In the genomic region with DNA sequence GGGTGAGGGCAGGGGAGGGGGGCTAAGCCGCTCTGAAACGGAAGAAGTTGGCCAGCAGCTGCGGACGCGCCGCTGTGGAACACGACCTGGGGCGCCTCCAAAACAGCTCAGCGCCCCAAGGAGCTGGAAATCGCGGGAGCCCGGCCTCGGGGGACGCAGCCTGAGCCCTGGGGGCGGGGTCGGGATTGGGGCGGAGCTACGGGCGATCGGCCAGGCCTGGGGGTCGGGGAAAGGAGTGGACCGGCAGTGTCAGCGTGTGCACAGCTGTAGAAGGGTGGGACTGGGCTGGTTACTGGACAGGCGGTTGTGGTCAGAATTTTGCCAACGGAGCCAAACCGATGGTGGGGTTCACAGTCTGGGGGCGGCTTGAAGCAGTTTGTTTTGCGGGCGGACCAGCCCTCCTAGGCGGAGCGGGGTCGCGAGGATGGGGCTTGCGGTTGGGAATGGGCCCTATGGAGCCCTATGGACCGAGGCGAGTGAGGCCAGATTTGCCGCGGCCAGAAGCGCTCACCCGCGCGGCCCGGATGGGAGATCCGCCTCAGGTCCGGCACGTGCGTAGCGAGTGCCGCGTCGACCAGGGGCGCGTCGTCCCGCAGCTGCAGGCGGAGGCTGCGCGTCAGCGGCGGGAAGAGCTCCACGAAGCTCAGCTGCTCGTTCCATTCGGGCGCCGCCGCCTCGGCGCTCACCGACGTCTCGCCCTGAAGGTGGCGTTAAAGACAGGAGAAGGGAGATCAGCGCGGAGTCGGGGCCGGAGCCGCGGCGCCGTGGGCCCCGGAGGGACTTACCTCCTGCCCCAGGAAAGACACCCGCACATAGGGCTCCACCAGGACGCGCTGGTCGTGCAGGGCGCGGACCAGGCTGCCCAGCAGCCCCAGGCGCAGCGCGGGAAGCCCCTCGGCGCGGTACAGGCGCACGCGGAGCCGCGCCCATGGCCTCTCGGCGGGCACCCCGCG, we compare ENCODE assay signal across 8 cellular contexts. TPM values are rescaled to one million over a fixed set of nuclear protein-coding genes. Genes with fewer than 3 reads are reported as not detected.
DNase-seq lines count a peak whose midpoint lies in the region; ATAC-seq and TF ChIP-seq lines count a peak whose summit lies in the region.

No MANE protein-coding gene starts in this region.

- peaks cover 2% of the 10 kb centered on the region for H3K4me1 Mint-ChIP-seq in activated naive CD8-positive, alpha-beta T cell (ENCODE audit: low read depth)
- peaks cover 1% of the 10 kb centered on the region for H3K4me1 Mint-ChIP-seq in progenitor cell of endocrine pancreas (ENCODE audit: low read depth)

- DNase-seq in DMS 273 treated with DMSO at 0.1 percent for 48 hours (lab: John Stamatoyannopoulos, UW) (peak; percentile 20), HuH-7 (ENCODE audit: low spot score) (peak; percentile 88), heart right ventricle (peak; percentile 66 to 80), progenitor cell of endocrine pancreas (ENCODE audit: low spot score, unreplicated experiment) (peak; percentile 50), upper lobe of left lung (peak; percentile 76 to 96), Karpas-422 (no peak)

- no peaks in the 10 kb centered on the region for H3F3A ChIP-seq in SU-DHL-6 (ENCODE audit: insufficient read depth)

- H3K4me1 ChIP-seq in heart right ventricle (peaks cover 0 to 18% (median 17%) of the 10 kb centered on the region in 9 donors), upper lobe of left lung (peaks cover 13 to 21% (median 20%) of the 10 kb centered on the region in 4 donors), Karpas-422 (ENCODE audit: low read length) (peaks cover 12% of the 10 kb centered on the region)

- peak overlapping the region; percentile 10 for H3K4me2 ChIP-seq in SU-DHL-6 (ENCODE audit: low read depth, low read length, poor library complexity, severe bottlenecking)
- H3K4me2 ChIP-seq in Karpas-422 (ENCODE audit: low read depth, low read length, poor library complexity, severe bottlenecking), result no peak overlapping the region

- H3K36me3 Mint-ChIP-seq in activated naive CD8-positive, alpha-beta T cell, result no peaks in the 10 kb centered on the region
- no peaks in the 10 kb centered on the region for H3K36me3 Mint-ChIP-seq in progenitor cell of endocrine pancreas (ENCODE audit: insufficient read depth)

- no peaks in the 10 kb centered on the region for H3K27me3 ChIP-seq in SU-DHL-6 (ENCODE audit: low read length)
- H3K27me3 ChIP-seq in heart right ventricle, result peaks cover 0 to 35% (median 21%) of the 10 kb centered on the region in 7 donors
- H3K27me3 ChIP-seq in upper lobe of left lung, result peaks cover 0 to 10% (median 3%) of the 10 kb centered on the region in 4 donors
- no peaks in the 10 kb centered on the region for H3K27me3 ChIP-seq in Karpas-422 (ENCODE audit: low read length)

- TF ChIP-seq CTCF in SU-DHL-6 (IDR thresholded peaks at IDR 0.05; ENCODE audit: insufficient read depth, low read length, poor library complexity, severe bottlenecking) (no peak), heart right ventricle (IDR thresholded peaks at IDR 0.05) (peak in 8 of 9 donors; percentile 36 to 80 (median 56)), progenitor cell of endocrine pancreas (IDR thresholded peaks at IDR 0.05; ENCODE audit: unreplicated experiment) (peak; percentile 37), upper lobe of left lung (IDR thresholded peaks at IDR 0.05) (peak; percentile 18 to 78 (median 42))

- TF ChIP-seq POLR2A in upper lobe of left lung (IDR thresholded peaks at IDR 0.05), result no peak

- no peaks in the 10 kb centered on the region for H3K9me3 Mint-ChIP-seq in activated naive CD8-positive, alpha-beta T cell (ENCODE audit: low read depth)
- H3K9me3 Mint-ChIP-seq in progenitor cell of endocrine pancreas (ENCODE audit: low read depth), result no peaks in the 10 kb centered on the region

- H2AFZ ChIP-seq in SU-DHL-6 (ENCODE audit: low read depth, low read length, severe bottlenecking) (no peak overlapping the region), Karpas-422 (ENCODE audit: low read length) (no peak overlapping the region)

- H4K20me1 ChIP-seq in SU-DHL-6 (ENCODE audit: low read depth, low read length), result no peaks in the 10 kb centered on the region
- H4K20me1 ChIP-seq in Karpas-422 (ENCODE audit: insufficient read depth, low read depth, low read length), result no peaks in the 10 kb centered on the region

- H3K36me3 ChIP-seq in SU-DHL-6 (ENCODE audit: low read length) (no peaks in the 10 kb centered on the region), heart right ventricle (no peaks in the 10 kb centered on the region), upper lobe of left lung (no peaks in the 10 kb centered on the region), Karpas-422 (ENCODE audit: insufficient read depth, low read length) (no peaks in the 10 kb centered on the region)

- H3K9me3 ChIP-seq in SU-DHL-6 (ENCODE audit: insufficient read depth, low read length) (no peaks in the 10 kb centered on the region), heart right ventricle (no peaks in the 10 kb centered on the region), upper lobe of left lung (no peaks in the 10 kb centered on the region), Karpas-422 (ENCODE audit: low read length) (no peaks in the 10 kb centered on the region)

- H3K27me3 Mint-ChIP-seq in activated naive CD8-positive, alpha-beta T cell, result peaks cover 5% of the 10 kb centered on the region
- H3K27me3 Mint-ChIP-seq in progenitor cell of endocrine pancreas, result peaks cover 84% of the 10 kb centered on the region

- no peak overlapping the region for H3K9ac ChIP-seq in SU-DHL-6 (ENCODE audit: low read length)
- no peak overlapping the region for H3K9ac ChIP-seq in Karpas-422 (ENCODE audit: low read length)

- intact Hi-C loops in heart right ventricle (cut with DNase I), result loop anchor here in 1 of 10 donors (10.0 kb wide), 1 partner anchor 284 kb away; no protein-coding TSS in a partner anchor

- H3K4me3 ChIP-seq in SU-DHL-6 (ENCODE audit: insufficient read depth, low read length, poor library complexity, severe bottlenecking), result no peak overlapping the region
- H3K4me3 ChIP-seq in heart right ventricle, result peak overlapping the region; percentile 32 to 58 (median 50)
- H3K4me3 ChIP-seq in upper lobe of left lung, result peak overlapping the region; percentile 30 to 54 (median 44)
- H3K4me3 ChIP-seq in Karpas-422 (ENCODE audit: low read length), result no peak overlapping the region

- no peak overlapping the region for H3K27ac ChIP-seq in SU-DHL-6 (ENCODE audit: low read depth, low read length)
- no peak overlapping the region for H3K27ac ChIP-seq in heart right ventricle
- H3K27ac ChIP-seq in upper lobe of left lung, result peak overlapping the region in 1 of 4 donors; percentile 49
- no peak overlapping the region for H3K27ac ChIP-seq in Karpas-422 (ENCODE audit: low read length)

- H3K9me2 ChIP-seq in SU-DHL-6 (replicated peaks; ENCODE audit: insufficient read depth, low read length) (no peaks in the 10 kb centered on the region), Karpas-422 (replicated peaks; ENCODE audit: insufficient read depth, low read length) (no peaks in the 10 kb centered on the region)

- WGBS in heart right ventricle, 2 donors, result 0 to 1% methylated on average over 98 to 102 of the region's 102 CpGs
- WGBS in upper lobe of left lung, 2 donors, result 1% methylated on average over 37 to 44 of the region's 102 CpGs

- H3K4me3 Mint-ChIP-seq in activated naive CD8-positive, alpha-beta T cell, result peak overlapping the region; percentile 80
- H3K4me3 Mint-ChIP-seq in progenitor cell of endocrine pancreas (ENCODE audit: low read depth), result peak overlapping the region; percentile 63

- ATAC-seq in heart right ventricle (peak; percentile 77 to 90 (median 88)), upper lobe of left lung (ENCODE audit: low FRiP score in 2 of 2) (peak; percentile 68 to 88)

- no peak overlapping the region for H3K27ac Mint-ChIP-seq in activated naive CD8-positive, alpha-beta T cell
- H3K27ac Mint-ChIP-seq in progenitor cell of endocrine pancreas, result peak overlapping the region; percentile 52

- H3K79me2 ChIP-seq in SU-DHL-6 (ENCODE audit: insufficient read depth, low read length) (no peaks in the 10 kb centered on the region), Karpas-422 (ENCODE audit: low read length) (no peaks in the 10 kb centered on the region)

- no peak for TF ChIP-seq EP300 in upper lobe of left lung (IDR thresholded peaks at IDR 0.05)

RNA-seq across cellular contexts. Expression of a gene that starts 14.3 kb away (rescaled TPM):
- 10 to 100 TPM in 1 of 10 donors, 1 to 10 TPM in 9; 2.7 to 11.7 (median 4.1) TPM for total RNA-seq in heart right ventricle
- polyA plus RNA-seq in heart right ventricle, result 1 to 10 TPM; 4.4 to 8.7 TPM
- 1.1 and 2.5 TPM in 2 replicates for total RNA-seq in progenitor cell of endocrine pancreas
- total RNA-seq in upper lobe of left lung, result 10 to 100 TPM in 2 of 6 donors, 1 to 10 TPM in 4; 2.7 to 48.2 (median 4.8) TPM
- 6.4 and 11.1 TPM in 2 replicates for total RNA-seq in Karpas-422 (2014; rRNA removed; shearing (Covaris generic); ENCODE audit: low replicate concordance)

RNA-seq across cellular contexts. Expression of a gene that starts 59.4 kb away (rescaled TPM):
- 100 to 1,000 TPM in 6 of 10 donors, 10 to 100 TPM in 4; 40.9 to 143 (median 102) TPM for total RNA-seq in heart right ventricle
- polyA plus RNA-seq in heart right ventricle, result 100 to 1,000 TPM; 101 to 129 TPM
- total RNA-seq in progenitor cell of endocrine pancreas, result 286 and 290 TPM in 2 replicates
- 100 to 1,000 TPM; 115 to 223 (median 179) TPM for total RNA-seq in upper lobe of left lung
- total RNA-seq in Karpas-422 (2014; rRNA removed; shearing (Covaris generic); ENCODE audit: low replicate concordance), result 242 and 305 TPM in 2 replicates

Comparison
In these comparisons a context has a peak if more than half of its experiments do, and no peak if none do; other contexts are left out.
1. H3K4me3 ChIP-seq: peak in heart right ventricle (10 of 10) and upper lobe of left lung (4 of 4); none in SU-DHL-6 (single experiment) and Karpas-422 (single experiment).